Comparison of ENCODE assay signal across 20 cellular contexts in the genomic region with DNA sequence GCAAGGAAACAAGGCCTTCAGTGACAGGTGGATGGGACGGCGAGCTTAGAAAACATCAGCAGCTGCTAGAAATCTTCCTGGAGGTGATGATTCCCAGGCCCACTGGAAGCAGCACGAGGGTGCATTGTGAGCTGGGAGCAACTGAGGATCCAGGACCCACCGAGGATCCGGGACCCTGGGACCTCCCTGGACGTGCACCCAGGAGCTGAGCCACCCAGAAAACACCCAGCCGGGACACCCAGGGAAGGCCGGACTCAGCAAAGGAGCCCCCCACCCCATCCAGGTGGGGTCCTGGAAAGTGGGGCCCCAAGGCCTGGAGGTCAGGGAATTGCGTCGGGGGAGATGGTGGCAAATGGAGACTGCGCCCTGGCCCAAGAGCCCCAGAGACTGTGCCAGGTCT. TPM values are rescaled to one million over a fixed set of nuclear protein-coding genes. Genes with fewer than 3 reads are reported as not detected.
A peak's percentile ranks its signal among the peaks of the same experiment; 100 is the strongest.
DNase-seq lines count a peak whose midpoint lies in the region; ATAC-seq and TF ChIP-seq lines count a peak whose summit lies in the region.
"Had no signal": no experiment of that assay in that cellular context is flagged by ENCODE, and none has a peak within 500 bp of the region (broad histone marks: within the 10 kb centered on the region; RNA-seq: fewer than 3 reads in every experiment).

No MANE protein-coding gene starts in this region.

- ATAC-seq in upper lobe of right lung: no peak
- ATAC-seq in activated CD8-positive, alpha-beta T cell treated with anti-CD3 and anti-CD28 coated beads, Interleukin-2, amount 10 ng/mL, durations not matched to agents 7 days and 5 days: no peak
- ATAC-seq: A549; CD8-positive, alpha-beta T cell had no signal

- intact Hi-C loops in posterior vena cava (cut with DNase I) (no loop called here), upper lobe of right lung (cut with DNase I) (no loop called here), MCF 10A (cut with micrococcal nuclease) (no loop called here)

- POLR2A ChIA-PET in MCF 10A (lab: Yijun Ruan, JAX): no interaction called here
- POLR2A ChIA-PET in activated CD8-positive, alpha-beta T cell treated with anti-CD3 and anti-CD28 coated beads, Interleukin-2, amount 10 ng/mL, durations not matched to agents 7 days and 5 days (lab: Charles Lee): no interaction called here

- CTCF ChIA-PET in MCF 10A (lab: Yijun Ruan, JAX): interaction anchor here (0.6 kb wide), 2 partner anchors 85 to 251 kb away, joined by 3 to 4 read pairs; no protein-coding TSS in a partner anchor
- CTCF ChIA-PET in activated CD8-positive, alpha-beta T cell treated with anti-CD3 and anti-CD28 coated beads, Interleukin-2, amount 10 ng/mL, durations not matched to agents 7 days and 5 days (lab: Charles Lee): no interaction called here

- peak; percentile 48 for DNase-seq in islet precursor cell
- no peak for DNase-seq in neural progenitor cell (ENCODE audit: low spot score)
- DNase-seq in posterior vena cava (ENCODE audit: low spot score): peak; percentile 58
- peak; percentile 57 for DNase-seq in upper lobe of right lung
- DNase-seq in MCF 10A (ENCODE audit: unreplicated experiment): no peak
- no peak for DNase-seq in activated CD8-positive, alpha-beta T cell treated with anti-CD3 and anti-CD28 coated beads, Interleukin-2, amount 10 ng/mL, durations not matched to agents 7 days and 5 days
- DNase-seq in activated CD8-positive, alpha-beta memory T cell treated with anti-CD3 and anti-CD28 coated beads, Interleukin-2, amount 50 U/mL, for 48 hours: no peak
- DNase-seq: AML-193; Caco-2; Calu3; CD4-positive, alpha-beta T cell; CD8-positive, alpha-beta T cell; DMS79 treated with DMSO at 0.1 percent for 48 hours; GF-D8 had no signal

- H3K27ac ChIP-seq in neural progenitor cell: no peak overlapping the region
- H3K27ac ChIP-seq in upper lobe of right lung: no peak overlapping the region
- H3K27ac ChIP-seq: 22Rv1; A549; BLaER1 treated with 17β-estradiol and CSF1 and Interleukin-3, amounts not matched to agents 10 nM and 100 nM; C4-2B had no signal

- no peaks in the 10 kb centered on the region for H3K79me2 ChIP-seq in neural progenitor cell (ENCODE audit: low read depth)

- H2AFZ ChIP-seq in neural progenitor cell (replicated peaks): no peak overlapping the region

- H3F3A ChIP-seq in neural progenitor cell (ENCODE audit: low read depth): peaks cover 18% of the 10 kb centered on the region

- no peaks in the 10 kb centered on the region for H3K27me3 ChIP-seq in neural progenitor cell
- H3K27me3 ChIP-seq in upper lobe of right lung: no peaks in the 10 kb centered on the region
- H3K27me3 ChIP-seq: BLaER1 treated with 17β-estradiol and CSF1 and Interleukin-3, amounts not matched to agents 10 nM and 100 nM had no signal

- peak overlapping the region; percentile 22 for H3K4me2 ChIP-seq in neural progenitor cell
- H3K4me2 ChIP-seq: A549; BLaER1 treated with 17β-estradiol and CSF1 and Interleukin-3, amounts not matched to agents 10 nM and 100 nM had no signal

- no peak overlapping the region for H3K4me3 Mint-ChIP-seq in neural progenitor cell
- H3K4me3 Mint-ChIP-seq in MCF 10A (ENCODE audit: unreplicated experiment): no peak overlapping the region
- H3K4me3 Mint-ChIP-seq in activated CD8-positive, alpha-beta T cell treated with anti-CD3 and anti-CD28 coated beads, Interleukin-2, amount 10 ng/mL, durations not matched to agents 7 days and 5 days: no peak overlapping the region
- H3K4me3 Mint-ChIP-seq: B cell; CD4-positive, alpha-beta T cell; CD8-positive, alpha-beta T cell had no signal

- H3K36me3 ChIP-seq in neural progenitor cell (no peaks in the 10 kb centered on the region), upper lobe of right lung (no peaks in the 10 kb centered on the region)
- H3K36me3 ChIP-seq: BLaER1 treated with 17β-estradiol and CSF1 and Interleukin-3, amounts not matched to agents 10 nM and 100 nM had no signal

- H3K27ac Mint-ChIP-seq in neural progenitor cell (peak overlapping the region; percentile 89), MCF 10A (ENCODE audit: low read depth, unreplicated experiment) (no peak overlapping the region)
- no peak overlapping the region for H3K27ac Mint-ChIP-seq in activated CD8-positive, alpha-beta T cell treated with anti-CD3 and anti-CD28 coated beads, Interleukin-2, amount 10 ng/mL, durations not matched to agents 7 days and 5 days
- H3K27ac Mint-ChIP-seq: B cell; CD4-positive, alpha-beta T cell; CD8-positive, alpha-beta T cell had no signal

- H3K4me1 Mint-ChIP-seq in neural progenitor cell: peaks cover 41% of the 10 kb centered on the region
- no peaks in the 10 kb centered on the region for H3K4me1 Mint-ChIP-seq in MCF 10A (ENCODE audit: insufficient read depth, unreplicated experiment)
- no peaks in the 10 kb centered on the region for H3K4me1 Mint-ChIP-seq in activated CD8-positive, alpha-beta T cell treated with anti-CD3 and anti-CD28 coated beads, Interleukin-2, amount 10 ng/mL, durations not matched to agents 7 days and 5 days (ENCODE audit: low read depth)
- H3K4me1 Mint-ChIP-seq: B cell had no signal

- H3K4me1 ChIP-seq in neural progenitor cell: peaks cover 37% of the 10 kb centered on the region
- peaks cover 5% of the 10 kb centered on the region for H3K4me1 ChIP-seq in upper lobe of right lung
- H3K4me1 ChIP-seq: A549; BLaER1 treated with 17β-estradiol and CSF1 and Interleukin-3, amounts not matched to agents 10 nM and 100 nM; Caco-2 had no signal

- H3K9me3 ChIP-seq in neural progenitor cell (ENCODE audit: low read depth) (no peaks in the 10 kb centered on the region), upper lobe of right lung (no peaks in the 10 kb centered on the region)
- H3K9me3 ChIP-seq: A549; BLaER1 treated with 17β-estradiol and CSF1 and Interleukin-3, amounts not matched to agents 10 nM and 100 nM; Caco-2 had no signal

- TF ChIP-seq CTCF in neural progenitor cell (IDR thresholded peaks at IDR 0.05) (no peak), upper lobe of right lung (IDR thresholded peaks at IDR 0.05) (no peak), MCF 10A (IDR thresholded peaks at IDR 0.05; ENCODE audit: unreplicated experiment) (no peak)

- H3K27me3 Mint-ChIP-seq in neural progenitor cell (ENCODE audit: insufficient read depth, low read depth): peaks cover 13% of the 10 kb centered on the region
- no peaks in the 10 kb centered on the region for H3K27me3 Mint-ChIP-seq in MCF 10A (ENCODE audit: insufficient read depth, unreplicated experiment)
- H3K27me3 Mint-ChIP-seq in activated CD8-positive, alpha-beta T cell treated with anti-CD3 and anti-CD28 coated beads, Interleukin-2, amount 10 ng/mL, durations not matched to agents 7 days and 5 days (ENCODE audit: low read depth): no peaks in the 10 kb centered on the region
- H3K27me3 Mint-ChIP-seq: B cell had no signal

- H3K36me3 Mint-ChIP-seq in neural progenitor cell (no peaks in the 10 kb centered on the region), MCF 10A (ENCODE audit: insufficient read depth, unreplicated experiment) (no peaks in the 10 kb centered on the region)
- H3K36me3 Mint-ChIP-seq in activated CD8-positive, alpha-beta T cell treated with anti-CD3 and anti-CD28 coated beads, Interleukin-2, amount 10 ng/mL, durations not matched to agents 7 days and 5 days (ENCODE audit: low read depth): no peaks in the 10 kb centered on the region
- H3K36me3 Mint-ChIP-seq: CD8-positive, alpha-beta T cell had no signal

- H3K9me3 Mint-ChIP-seq in neural progenitor cell: peaks cover 5% of the 10 kb centered on the region
- H3K9me3 Mint-ChIP-seq in MCF 10A (ENCODE audit: unreplicated experiment): peaks cover 22% of the 10 kb centered on the region
- no peaks in the 10 kb centered on the region for H3K9me3 Mint-ChIP-seq in activated CD8-positive, alpha-beta T cell treated with anti-CD3 and anti-CD28 coated beads, Interleukin-2, amount 10 ng/mL, durations not matched to agents 7 days and 5 days (ENCODE audit: insufficient read depth)
- H3K9me3 Mint-ChIP-seq: CD8-positive, alpha-beta T cell had no signal

- H3K4me3 ChIP-seq in neural progenitor cell: no peak overlapping the region
- no peak overlapping the region for H3K4me3 ChIP-seq in upper lobe of right lung
- H3K4me3 ChIP-seq: A549; BLaER1 treated with 17β-estradiol and CSF1 and Interleukin-3, amounts not matched to agents 10 nM and 100 nM had no signal

- BruUV-seq in MCF 10A (replicated peaks; lab: Mats Ljungman, UMichigan): no TSS peak

- H3K9ac ChIP-seq in neural progenitor cell: no peak overlapping the region
- H3K9ac ChIP-seq: BLaER1 treated with 17β-estradiol and CSF1 and Interleukin-3, amounts not matched to agents 10 nM and 100 nM had no signal

- H4K20me1 ChIP-seq in neural progenitor cell (ENCODE audit: low read depth): no peaks in the 10 kb centered on the region

RNA-seq across cellular contexts. Expression of a gene that starts 22.3 kb away (rescaled TPM):
- total RNA-seq in neural progenitor cell (ENCODE audit: low replicate concordance) (not detected in 2 replicates), posterior vena cava (not detected), upper lobe of right lung (not detected), MCF 10A (2022) (not detected in 2 replicates)
- not detected for total RNA-seq in activated CD8-positive, alpha-beta T cell treated with anti-CD3 and anti-CD28 coated beads, Interleukin-2, amount 10 ng/mL, durations not matched to agents 7 days and 5 days
- total RNA-seq: A172; B cell; Caco-2; Calu3; CD4-positive, alpha-beta T cell; CD8-positive, alpha-beta T cell had no signal

Comparison
In these comparisons a context has a peak if more than half of its experiments do, and no peak if none do; other contexts are left out.
1. DNase-seq: peak in islet precursor cell (single experiment), posterior vena cava (single experiment) and upper lobe of right lung (single experiment); none in neural progenitor cell (single experiment), MCF 10A (single experiment), activated CD8-positive, alpha-beta T cell treated with anti-CD3 and anti-CD28 coated beads, Interleukin-2, amount 10 ng/mL, durations not matched to agents 7 days and 5 days (single experiment) and activated CD8-positive, alpha-beta memory T cell treated with anti-CD3 and anti-CD28 coated beads, Interleukin-2, amount 50 U/mL, for 48 hours (single experiment).